In genomic region chr2:20374919-20375318, GRCh38 we compare ENCODE assay signal across 23 cellular contexts.
"Had no signal": no experiment of that assay in that cellular context is flagged by ENCODE, and none has a peak within 500 bp of the region (broad histone marks: within the 10 kb centered on the region; RNA-seq: fewer than 3 reads in every experiment).

No MANE protein-coding gene starts in this region.

- DNase-seq: colonic mucosa; dermis blood vessel endothelial cell; erythroblast; foreskin keratinocyte; immature natural killer cell; kidney; left cardiac atrium; left ventricle myocardium superior; mesendoderm; naive B cell; nucleus accumbens; pancreas; spleen; stimulated activated CD4-positive, alpha-beta T cell treated with anti-CD3 and anti-CD28 coated beads, Interleukin-15, amount 100 ng/mL, for 24 hours; stimulated activated CD4-positive, alpha-beta T cell treated with anti-CD3 and anti-CD28 coated beads, Interleukin-1b, Interleukin-23, amount 100 ng/mL, for 48 hours; stimulated activated CD4-positive, alpha-beta T cell treated with anti-CD3 and anti-CD28 coated beads, Interleukin-4, amount 100 ng/mL, for 24 hours; stimulated activated naive B cell treated with anti-CD40 and anti-IgM and Interleukin-4, amounts not matched to agents 10 μg/mL and 1 μg/mL and 100 μg/mL, for 72 hours; stimulated activated naive CD8-positive, alpha-beta T cell treated with anti-CD3 and anti-CD28 coated beads, Interleukin-15, amount 100 ng/mL, for 72 hours; substantia nigra; transverse colon had no signal

- H3K36me3 Mint-ChIP-seq: immature natural killer cell; naive B cell; stimulated activated naive B cell treated with anti-CD40 and anti-IgM and Interleukin-4, amounts not matched to agents 10 μg/mL and 1 μg/mL and 100 μg/mL, for 72 hours had no signal

- H3K27ac Mint-ChIP-seq: immature natural killer cell; naive B cell; stimulated activated naive B cell treated with anti-CD40 and anti-IgM and Interleukin-4, amounts not matched to agents 10 μg/mL and 1 μg/mL and 100 μg/mL, for 72 hours; stimulated activated naive CD8-positive, alpha-beta T cell treated with anti-CD3 and anti-CD28 coated beads, Interleukin-15, amount 100 ng/mL, for 72 hours had no signal

- H3K4me3 ChIP-seq: colonic mucosa, lung, pancreas, prostate gland, spleen, thoracic aorta, transverse colon had no signal

- H3K4me1 Mint-ChIP-seq: immature natural killer cell; naive B cell; stimulated activated naive CD8-positive, alpha-beta T cell treated with anti-CD3 and anti-CD28 coated beads, Interleukin-15, amount 100 ng/mL, for 72 hours had no signal

- H3K4me1 ChIP-seq: colonic mucosa, pancreas, prostate gland, spleen had no signal

- H3K4me3 Mint-ChIP-seq: immature natural killer cell; naive B cell; stimulated activated naive B cell treated with anti-CD40 and anti-IgM and Interleukin-4, amounts not matched to agents 10 μg/mL and 1 μg/mL and 100 μg/mL, for 72 hours; stimulated activated naive CD8-positive, alpha-beta T cell treated with anti-CD3 and anti-CD28 coated beads, Interleukin-15, amount 100 ng/mL, for 72 hours had no signal

- H3K9me3 Mint-ChIP-seq: immature natural killer cell; naive B cell; stimulated activated naive B cell treated with anti-CD40 and anti-IgM and Interleukin-4, amounts not matched to agents 10 μg/mL and 1 μg/mL and 100 μg/mL, for 72 hours; stimulated activated naive CD8-positive, alpha-beta T cell treated with anti-CD3 and anti-CD28 coated beads, Interleukin-15, amount 100 ng/mL, for 72 hours had no signal

- H3K9me3 ChIP-seq: colonic mucosa, pancreas, prostate gland, spleen, thoracic aorta, transverse colon had no signal

- H3K27me3 ChIP-seq: colonic mucosa, foreskin keratinocyte, pancreas, spleen, transverse colon had no signal

- H3K36me3 ChIP-seq: colonic mucosa, pancreas, prostate gland, spleen, thoracic aorta, transverse colon had no signal

- H3K27ac ChIP-seq: colonic mucosa, foreskin keratinocyte, pancreas, prostate gland, spleen, thoracic aorta, transverse colon had no signal
